Comparison of ENCODE assay signal across 9 cellular contexts in the genomic region with DNA sequence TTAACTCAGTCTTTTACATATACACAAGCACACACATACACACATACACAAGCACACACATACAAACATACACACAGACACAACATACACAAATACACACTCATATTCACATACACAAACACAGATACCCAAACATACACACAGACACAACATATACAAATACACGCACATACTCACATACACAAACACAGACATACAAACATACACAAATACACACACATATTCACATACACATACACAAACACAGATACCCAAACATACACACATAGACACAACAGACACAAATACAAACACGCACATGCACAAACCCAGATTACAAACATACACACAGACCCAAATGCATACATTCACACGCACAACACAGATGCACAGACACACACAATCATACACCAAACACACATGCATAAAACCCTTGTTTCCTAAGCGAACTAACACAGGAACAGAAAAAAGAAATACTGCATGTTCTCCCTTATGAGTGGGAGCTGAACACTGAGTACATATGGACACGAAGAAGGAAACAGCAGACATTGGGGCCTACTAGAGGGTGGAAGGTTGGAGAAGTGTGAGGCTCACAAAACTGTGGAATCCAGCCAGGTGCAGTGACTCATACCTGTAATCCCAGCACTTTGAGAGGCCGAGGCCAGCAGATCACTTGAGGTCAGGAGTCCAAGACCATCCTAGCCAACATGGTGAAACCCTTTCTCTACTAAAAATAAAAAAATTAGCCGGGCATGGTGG. TPM values are rescaled to one million over a fixed set of nuclear protein-coding genes. Genes with fewer than 3 reads are reported as not detected.
DNase-seq lines count a peak whose midpoint lies in the region; ATAC-seq and TF ChIP-seq lines count a peak whose summit lies in the region.
"Had no signal": no experiment of that assay in that cellular context is flagged by ENCODE, and none has a peak within 500 bp of the region (broad histone marks: within the 10 kb centered on the region; RNA-seq: fewer than 3 reads in every experiment).

No MANE protein-coding gene starts in this region.

- no peak overlapping the region for H3K4me3 Mint-ChIP-seq in activated naive CD8-positive, alpha-beta T cell
- no peak overlapping the region for H3K4me3 Mint-ChIP-seq in CD8-positive, alpha-beta T cell

- no peaks in the 10 kb centered on the region for H3K27me3 ChIP-seq in CD8-positive, alpha-beta T cell (ENCODE audit: insufficient read depth, low read length)

- H3K4me3 ChIP-seq in CD8-positive, alpha-beta T cell (ENCODE audit: low read depth, low read length) = no peak overlapping the region

- no peaks in the 10 kb centered on the region for H3K36me3 Mint-ChIP-seq in activated naive CD8-positive, alpha-beta T cell
- no peaks in the 10 kb centered on the region for H3K36me3 Mint-ChIP-seq in CD8-positive, alpha-beta T cell

- POLR2A ChIA-PET in HEK293T (lab: Yijun Ruan, JAX) = no interaction called here
- POLR2A ChIA-PET in CD8-positive, alpha-beta T cell (lab: Charles Lee) = interaction anchor here (1.5 kb wide), 1 partner anchor 35 kb away, joined by 3 read pairs; the partner anchor contains the start of gene PIM1

- H3K27ac ChIP-seq in CD8-positive, alpha-beta T cell (ENCODE audit: low read depth, low read length) = no peak overlapping the region

- H3K27ac Mint-ChIP-seq in activated naive CD8-positive, alpha-beta T cell = peak overlapping the region; percentile 30
- H3K27ac Mint-ChIP-seq in CD8-positive, alpha-beta T cell = no peak overlapping the region

- intact Hi-C loops in left colon (cut with DNase I, micrococcal nuclease) = loop anchor here in 1 of 2 donors (10.0 kb wide), 2 partner anchors 179 to 439 kb away; no protein-coding TSS in a partner anchor
- intact Hi-C loops in CD8-positive, alpha-beta T cell (cut with DNase I, micrococcal nuclease) = no loop called here

- TF ChIP-seq CTCF in CD8-positive, alpha-beta T cell (IDR thresholded peaks at IDR 0.05) = no peak

- H3K4me1 Mint-ChIP-seq in activated naive CD8-positive, alpha-beta T cell (ENCODE audit: low read depth) = peaks cover 57% of the 10 kb centered on the region
- H3K4me1 Mint-ChIP-seq in CD8-positive, alpha-beta T cell (ENCODE audit: low read depth) = peaks cover 54% of the 10 kb centered on the region

- in situ Hi-C loops in ACHN (cut with HindIII; ENCODE audit: low pct_ligation_motif_present, low pct_unique_long_range_greater_than_20kb, low sequenced_read_pairs) = no loop called here

- DNase-seq in ACHN (peak; percentile 25), HEK293T (ENCODE audit: extremely low spot score) (no peak), left colon (peak; percentile 75 to 84), DMS 273 (lab: John Stamatoyannopoulos, UW; ENCODE audit: unreplicated experiment) (no peak)
- DNase-seq in CD8-positive, alpha-beta T cell = no peak
- DNase-seq in activated T-cell treated with anti-CD3 and anti-CD28 coated beads, Interleukin-2, amount 50 U/mL, for 1 hour = no peak

- no peaks in the 10 kb centered on the region for H3K9me3 ChIP-seq in CD8-positive, alpha-beta T cell (ENCODE audit: low read length)

- peaks cover 54% of the 10 kb centered on the region for H3K4me1 ChIP-seq in CD8-positive, alpha-beta T cell (ENCODE audit: insufficient read depth, low read length)

- no peaks in the 10 kb centered on the region for H3K9me3 Mint-ChIP-seq in activated naive CD8-positive, alpha-beta T cell (ENCODE audit: low read depth)
- H3K9me3 Mint-ChIP-seq in CD8-positive, alpha-beta T cell = no peaks in the 10 kb centered on the region

- no peaks in the 10 kb centered on the region for H3K36me3 ChIP-seq in CD8-positive, alpha-beta T cell (ENCODE audit: insufficient read depth, low read length)

- peak; percentile 82 for ATAC-seq in left colon
- ATAC-seq in CD8-positive, alpha-beta T cell = no peak
- ATAC-seq in GM18907 (IDR thresholded peaks at IDR 0.05; ENCODE audit: unreplicated experiment) = no peak
- ATAC-seq: Right ventricle myocardium inferior had no signal

- no peaks in the 10 kb centered on the region for H3K27me3 Mint-ChIP-seq in activated naive CD8-positive, alpha-beta T cell
- H3K27me3 Mint-ChIP-seq in CD8-positive, alpha-beta T cell (ENCODE audit: low read depth) = no peaks in the 10 kb centered on the region

- CTCF ChIA-PET in HEK293T (lab: Yijun Ruan, JAX) = interaction anchor here (0.7 to 1.4 kb wide), 3 partner anchors 157 to 186 kb away, joined by 3 to 5 read pairs (median 3); no protein-coding TSS in a partner anchor
- CTCF ChIA-PET in CD8-positive, alpha-beta T cell (lab: Charles Lee) = interaction anchor here (1.2 to 17.8 kb wide), 5 partner anchors 31 to 319 kb away, joined by 3 to 785 read pairs (median 139); partner anchors contain the start of gene PIM1

TF ChIP-seq in HEK293T, 16 proteins besides CTCF, POLR2A, EP300 and RAD21:
- TF ChIP-seq FOXM1 (IDR thresholded peaks at IDR 0.05; ENCODE audit: borderline replicate concordance) = no peak
- peak; percentile 31; the same call in 1 of the 2 replicates for TF ChIP-seq CTBP1 (IDR thresholded peaks at IDR 0.05; ENCODE audit: borderline replicate concordance)
- TF ChIP-seq L3MBTL2 (conservative IDR thresholded peaks at IDR 0.05) = no peak
- TF ChIP-seq ZNF384 (IDR thresholded peaks at IDR 0.05) = no peak
- TF ChIP-seq TARDBP (IDR thresholded peaks at IDR 0.05) = no peak

RNA-seq across cellular contexts. Expression of gene PIM1, which starts 34.2 kb away (rescaled TPM):
- 10 to 100 TPM; 27.1 to 37.0 TPM for total RNA-seq in left colon
- total RNA-seq in CD8-positive, alpha-beta T cell = 100 to 1,000 TPM; 125 TPM

RNA-seq across cellular contexts. Expression of gene TBC1D22B, which starts 53.4 kb away (rescaled TPM):
- total RNA-seq in left colon = 10 to 100 TPM; 13.4 TPM
- 1 to 10 TPM; 6.7 to 6.8 TPM for total RNA-seq in CD8-positive, alpha-beta T cell

RNA-seq across cellular contexts. Expression of gene TMEM217, which starts 53.8 kb away (rescaled TPM):
- 1 to 10 TPM; 1.4 to 4.0 TPM for total RNA-seq in left colon
- 1 to 10 TPM in 1 of 2 experiments, under 1 TPM in 1; 0.27 to 1.2 TPM for total RNA-seq in CD8-positive, alpha-beta T cell

Comparison
In these comparisons a context has a peak if more than half of its experiments do, and no peak if none do; other contexts are left out.
1. DNase-seq: peak in ACHN (single experiment) and left colon (2 of 2); none in HEK293T (single experiment), CD8-positive, alpha-beta T cell (0 of 7), DMS 273 (single experiment) and activated T-cell treated with anti-CD3 and anti-CD28 coated beads, Interleukin-2, amount 50 U/mL, for 1 hour (single experiment).